Comparison of ENCODE assay signal across 16 cellular contexts in the genomic region with DNA sequence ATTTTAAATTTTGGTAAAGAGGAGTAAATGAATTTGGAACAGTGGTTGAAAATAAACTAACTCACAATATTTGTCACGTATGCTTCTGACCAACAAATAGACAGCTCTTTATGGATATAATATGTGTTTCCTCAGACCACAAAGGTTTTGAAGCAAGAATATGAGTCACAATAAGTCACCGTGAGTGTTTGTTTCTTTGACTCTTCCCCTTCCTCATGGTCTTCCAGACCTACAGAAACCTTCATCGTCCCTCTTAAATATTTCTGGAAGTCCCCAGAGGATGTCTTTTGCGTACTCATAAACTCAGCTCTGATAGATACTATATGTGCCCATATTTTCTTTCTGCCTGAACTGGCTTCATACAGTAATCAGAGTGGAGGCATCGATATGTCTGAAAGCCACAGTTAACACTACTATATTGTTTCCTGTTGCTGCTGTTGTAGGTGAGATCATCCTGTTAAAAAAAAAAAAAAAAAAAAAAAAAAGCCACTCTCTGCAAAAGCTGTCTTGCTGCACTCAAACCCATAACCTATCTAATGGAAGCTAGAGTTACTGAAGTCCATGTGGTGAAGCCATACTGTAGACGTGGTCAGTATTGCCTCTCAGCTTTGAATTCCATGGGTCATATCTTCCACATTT. TPM values are rescaled to one million over a fixed set of nuclear protein-coding genes. Genes with fewer than 3 reads are reported as not detected.
DNase-seq lines count a peak whose midpoint lies in the region; ATAC-seq and TF ChIP-seq lines count a peak whose summit lies in the region.
"Had no signal": no experiment of that assay in that cellular context is flagged by ENCODE, and none has a peak within 500 bp of the region (broad histone marks: within the 10 kb centered on the region; RNA-seq: fewer than 3 reads in every experiment).

No MANE protein-coding gene starts in this region.

- intact Hi-C loops in ovary (cut with DNase I): no loop called here

- TF ChIP-seq POLR2A in ovary (IDR thresholded peaks at IDR 0.05) (no peak), erythroblast (IDR thresholded peaks at IDR 0.05; ENCODE audit: low read length) (no peak)

- peaks cover 5% of the 10 kb centered on the region for H3K4me1 Mint-ChIP-seq in T-helper 1 cell treated with Interleukin-12 subunit alpha and Interleukin-12 subunit beta and Interleukin-4 antibody, amounts not matched to agents 30 μg/mL and 1 μg/mL, for 36 hours (ENCODE audit: low read depth)
- H3K4me1 Mint-ChIP-seq: activated B cell treated with CpG ODN at 0.5 μM for 24 hours; activated naive CD4-positive, alpha-beta T cell treated with anti-CD3 and anti-CD28 coated beads, Interleukin-2, amount 10 ng/mL, durations not matched to agents 7 days and 5 days had no signal

- in situ Hi-C loops in Caki2 (cut with HindIII; ENCODE audit: low pct_unique_long_range_greater_than_20kb, low sequenced_read_pairs): no loop called here

- no peaks in the 10 kb centered on the region for H3K27me3 ChIP-seq in ovary
- H3K27me3 ChIP-seq: gastroesophageal sphincter, sigmoid colon, tibial nerve had no signal

- ATAC-seq in GM21390 (IDR thresholded peaks at IDR 0.05; ENCODE audit: unreplicated experiment): no peak
- ATAC-seq: gastroesophageal sphincter had no signal

- H3K27me3 Mint-ChIP-seq in T-helper 1 cell treated with Interleukin-12 subunit alpha and Interleukin-12 subunit beta and Interleukin-4 antibody, amounts not matched to agents 30 μg/mL and 1 μg/mL, for 36 hours (ENCODE audit: low read depth): no peaks in the 10 kb centered on the region
- H3K27me3 Mint-ChIP-seq: activated B cell treated with CpG ODN at 0.5 μM for 24 hours; activated naive CD4-positive, alpha-beta T cell treated with anti-CD3 and anti-CD28 coated beads, Interleukin-2, amount 10 ng/mL, durations not matched to agents 7 days and 5 days had no signal

- H3K9me3 Mint-ChIP-seq in T-helper 1 cell treated with Interleukin-12 subunit alpha and Interleukin-12 subunit beta and Interleukin-4 antibody, amounts not matched to agents 30 μg/mL and 1 μg/mL, for 36 hours: no peaks in the 10 kb centered on the region
- H3K9me3 Mint-ChIP-seq: activated naive CD4-positive, alpha-beta T cell treated with anti-CD3 and anti-CD28 coated beads, Interleukin-2, amount 10 ng/mL, durations not matched to agents 7 days and 5 days had no signal

- peak overlapping the region; percentile 85 for H3K27ac Mint-ChIP-seq in T-helper 1 cell treated with Interleukin-12 subunit alpha and Interleukin-12 subunit beta and Interleukin-4 antibody, amounts not matched to agents 30 μg/mL and 1 μg/mL, for 36 hours
- H3K27ac Mint-ChIP-seq: activated B cell treated with CpG ODN at 0.5 μM for 24 hours; activated naive CD4-positive, alpha-beta T cell treated with anti-CD3 and anti-CD28 coated beads, Interleukin-2, amount 10 ng/mL, durations not matched to agents 7 days and 5 days had no signal

- H3K9me3 ChIP-seq in ovary: no peaks in the 10 kb centered on the region
- H3K9me3 ChIP-seq: gastroesophageal sphincter, sigmoid colon, tibial nerve had no signal

- no peak overlapping the region for H3K27ac ChIP-seq in ovary
- H3K27ac ChIP-seq: gastroesophageal sphincter, sigmoid colon, tibial nerve had no signal

- WGBS in ovary, 3 donors: 89 to 92% (median 91%) methylated on average over 6 of the region's 6 CpGs

- peak overlapping the region; percentile 19 for H3K4me3 Mint-ChIP-seq in T-helper 1 cell treated with Interleukin-12 subunit alpha and Interleukin-12 subunit beta and Interleukin-4 antibody, amounts not matched to agents 30 μg/mL and 1 μg/mL, for 36 hours
- H3K4me3 Mint-ChIP-seq: activated B cell treated with CpG ODN at 0.5 μM for 24 hours; activated naive CD4-positive, alpha-beta T cell treated with anti-CD3 and anti-CD28 coated beads, Interleukin-2, amount 10 ng/mL, durations not matched to agents 7 days and 5 days had no signal

- DNase-seq in Caki2 (ENCODE audit: low read depth): peak; percentile 11
- peak; percentile 58 for DNase-seq in HPDE6-E6E7 (ENCODE audit: extremely low spot score)
- peak; percentile 26 for DNase-seq in glomerular visceral epithelial cell (ENCODE audit: extremely low spot score)
- no peak for DNase-seq in ovary
- DNase-seq in erythroblast (lab: John Stamatoyannopoulos, UW): no peak
- DNase-seq in middle frontal gyrus (ENCODE audit: extremely low spot score, low spot score): no peak
- DNase-seq: activated B cell treated with CpG ODN at 0.5 μM for 24 hours; activated naive CD4-positive, alpha-beta T cell treated with anti-CD3 and anti-CD28 coated beads, Interleukin-2, amount 10 ng/mL, durations not matched to agents 7 days and 5 days; effector CD4-positive, alpha-beta T cell; NCI-H1105 treated with DMSO at 0.1 percent for 48 hours; NCI-H345; sigmoid colon had no signal

- no peak for TF ChIP-seq CTCF in ovary (IDR thresholded peaks at IDR 0.05)

- TF ChIP-seq EP300 in ovary (IDR thresholded peaks at IDR 0.05): no peak

- no peaks in the 10 kb centered on the region for H3K36me3 Mint-ChIP-seq in T-helper 1 cell treated with Interleukin-12 subunit alpha and Interleukin-12 subunit beta and Interleukin-4 antibody, amounts not matched to agents 30 μg/mL and 1 μg/mL, for 36 hours (ENCODE audit: low read depth)
- H3K36me3 Mint-ChIP-seq: activated naive CD4-positive, alpha-beta T cell treated with anti-CD3 and anti-CD28 coated beads, Interleukin-2, amount 10 ng/mL, durations not matched to agents 7 days and 5 days had no signal

- H3K36me3 ChIP-seq in ovary: no peaks in the 10 kb centered on the region
- H3K36me3 ChIP-seq: gastroesophageal sphincter, sigmoid colon, tibial nerve had no signal

- H3K4me1 ChIP-seq in ovary (ENCODE audit: insufficient read depth): peaks cover 8% of the 10 kb centered on the region

- no peak overlapping the region for H3K4me3 ChIP-seq in ovary
- H3K4me3 ChIP-seq: gastroesophageal sphincter, sigmoid colon, tibial nerve had no signal

RNA-seq across cellular contexts. Expression of gene ADAMTS1, which starts 38.4 kb away (rescaled TPM):
- total RNA-seq in Caki2 (2014; rRNA removed; shearing (Covaris generic); ENCODE audit: low replicate concordance): 35.1 and 62.5 TPM in 2 replicates
- 100 to 1,000 TPM; 212 to 532 (median 297) TPM for total RNA-seq in ovary
- polyA plus RNA-seq in ovary: 100 to 1,000 TPM in 1 of 2 donors, 10 to 100 TPM in 1; 93.7 to 155 TPM
- total RNA-seq: activated B cell treated with CpG ODN at 0.5 μM for 24 hours had no signal

Comparison
In these comparisons a context has a peak if more than half of its experiments do, and no peak if none do; other contexts are left out.
1. DNase-seq: peak in Caki2 (single experiment), HPDE6-E6E7 (single experiment) and glomerular visceral epithelial cell (single experiment); none in ovary (0 of 5), erythroblast (0 of 2) and middle frontal gyrus (single experiment).